In the genomic region with DNA sequence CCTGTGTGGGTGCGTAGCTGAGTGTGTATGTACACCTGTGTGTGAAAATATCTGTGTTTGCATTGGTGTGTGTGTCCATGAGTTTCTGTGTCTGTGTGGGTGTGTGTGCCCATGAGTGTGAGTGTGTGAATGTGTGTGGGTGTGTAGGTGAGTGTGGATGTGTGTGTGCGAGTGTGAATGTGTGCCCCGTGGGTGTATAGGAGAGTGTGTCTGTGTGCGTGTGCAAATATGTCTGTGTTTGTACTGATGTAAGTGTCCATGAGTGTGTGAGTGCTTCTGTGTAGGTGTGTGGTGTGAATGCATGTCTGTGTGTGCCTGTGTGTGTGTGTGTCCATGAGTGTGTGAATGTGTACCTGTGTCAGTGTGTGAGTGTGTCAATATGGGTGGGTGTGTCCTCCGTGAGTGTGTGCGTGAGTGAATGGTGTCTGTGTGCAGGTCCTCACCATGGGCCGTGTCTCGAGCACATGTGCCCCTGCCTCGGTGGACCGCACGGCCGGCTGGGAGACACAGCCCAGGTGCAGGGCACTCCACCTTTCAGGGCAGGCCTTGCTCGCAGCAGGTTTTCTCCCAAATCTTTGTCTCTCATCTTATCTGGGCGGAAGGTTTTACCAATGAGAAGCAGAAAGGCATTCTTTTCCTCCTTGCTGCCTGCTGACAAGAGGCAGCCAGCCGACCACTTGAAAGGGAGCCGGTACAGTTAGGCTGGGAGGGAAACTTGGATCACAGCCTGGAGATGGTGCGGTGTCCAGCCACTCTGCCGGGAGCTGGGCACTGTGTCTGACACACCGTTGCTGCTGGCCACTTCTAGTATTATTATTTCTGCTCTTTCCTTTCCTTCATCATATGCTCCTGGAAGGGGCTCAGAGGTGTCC, we compare ENCODE assay signal across 15 cellular contexts.
A peak's percentile ranks its signal among the peaks of the same experiment; 100 is the strongest.
DNase-seq lines count a peak whose midpoint lies in the region; ATAC-seq, FAIRE-seq and TF ChIP-seq lines count a peak whose summit lies in the region.
"Had no signal": no experiment of that assay in that cellular context is flagged by ENCODE, and none has a peak within 500 bp of the region (broad histone marks: within the 10 kb centered on the region; RNA-seq: fewer than 3 reads in every experiment).

No MANE protein-coding gene starts in this region.

- WGBS in small intestine, 3 donors = 54 to 79% (median 78%) methylated on average over 18 to 19 of the region's 19 CpGs

- H4K20me1 ChIP-seq in BLaER1 = no peaks in the 10 kb centered on the region

- H3K27ac ChIP-seq in BLaER1 (peak overlapping the region; percentile 91), lower lobe of right lung (no peak overlapping the region), small intestine (ENCODE audit: low read depth in 1 of 2, low read length in 1 of 2) (no peak overlapping the region)
- H3K27ac ChIP-seq: C4-2B had no signal

- no peaks in the 10 kb centered on the region for H3K9me3 ChIP-seq in BLaER1
- no peaks in the 10 kb centered on the region for H3K9me3 ChIP-seq in lower lobe of right lung
- H3K9me3 ChIP-seq in small intestine (ENCODE audit: control insufficient read depth, low read depth) = no peaks in the 10 kb centered on the region

- FAIRE-seq in HTR-8/SVneo (lab: Jason Lieb, UNC) = peak; percentile 99
- no peak for FAIRE-seq in small intestine (lab: Jason Lieb, UNC)

- peak overlapping the region; percentile 96 for H3K4me2 ChIP-seq in BLaER1

- no peak for DNase-seq in HTR-8/SVneo (ENCODE audit: insufficient read length, low spot score)
- peak; percentile 72 for DNase-seq in choroid plexus epithelial cell (ENCODE audit: low read depth)
- no peak for DNase-seq in lower lobe of right lung
- DNase-seq in COLO668 (lab: John Stamatoyannopoulos, UW; ENCODE audit: unreplicated experiment) = no peak
- DNase-seq in small intestine = no peak
- no peak for DNase-seq in NCI-H2081 treated with DMSO at 0.1 percent for 48 hours (lab: John Stamatoyannopoulos, UW)
- no peak for DNase-seq in DMS 273 (lab: John Stamatoyannopoulos, UW; ENCODE audit: unreplicated experiment)
- DNase-seq: activated naive CD4-positive, alpha-beta T cell treated with Interleukin-2 at 50 U/mL for 16 hours; effector CD4-positive, alpha-beta T cell; hippocampal formation; NCI-H526; SIG-M5 had no signal

- H3K4me1 ChIP-seq in BLaER1 (peaks cover 100% of the 10 kb centered on the region), lower lobe of right lung (peaks cover 16% of the 10 kb centered on the region), small intestine (ENCODE audit: control insufficient read depth in 2 of 2, insufficient read depth in 1 of 2, low read depth in 1 of 2, low read length in 1 of 2) (no peaks in the 10 kb centered on the region)

- H3K27me3 ChIP-seq in BLaER1 (no peaks in the 10 kb centered on the region), lower lobe of right lung (ENCODE audit: low read depth) (peaks cover 5% of the 10 kb centered on the region), small intestine (ENCODE audit: control insufficient read depth in 2 of 2, insufficient read depth in 2 of 2, low read length in 2 of 2) (no peaks in the 10 kb centered on the region)

- ATAC-seq in lower lobe of right lung = peak; percentile 39 to 40
- ATAC-seq: activated CD4-positive, CD25-positive, alpha-beta regulatory T cell treated with anti-CD3 and anti-CD28 coated beads, Interleukin-2, amount 50 U/mL, for 24 hours had no signal

- H3K4me3 ChIP-seq in BLaER1 (no peak overlapping the region), choroid plexus epithelial cell (ENCODE audit: low read depth, low read length) (no peak overlapping the region), lower lobe of right lung (no peak overlapping the region), small intestine (ENCODE audit: low read depth in 1 of 2, low read length in 2 of 2) (no peak overlapping the region)

- H3K36me3 ChIP-seq in BLaER1 = no peaks in the 10 kb centered on the region
- H3K36me3 ChIP-seq in lower lobe of right lung = no peaks in the 10 kb centered on the region
- no peaks in the 10 kb centered on the region for H3K36me3 ChIP-seq in small intestine (ENCODE audit: control insufficient read depth in 2 of 2, insufficient read depth in 2 of 2, low read length in 2 of 2)

- peak overlapping the region; percentile 66; the same call in 1 of the 2 replicates for H3K9ac ChIP-seq in BLaER1

- TF ChIP-seq CTCF in choroid plexus epithelial cell (conservative IDR thresholded peaks at IDR 0.05; ENCODE audit: low read depth, low read length) = no peak
- no peak for TF ChIP-seq CTCF in lower lobe of right lung (IDR thresholded peaks at IDR 0.05)

- intact Hi-C loops in lower lobe of right lung (cut with DNase I) = no loop called here
